In genomic region chr19:35549174-35549788, GRCh38 we compare ENCODE assay signal across 8 cellular contexts. TPM values are rescaled to one million over a fixed set of nuclear protein-coding genes. Genes with fewer than 3 reads are reported as not detected.
DNase-seq lines count a peak whose midpoint lies in the region; ATAC-seq, FAIRE-seq and TF ChIP-seq lines count a peak whose summit lies in the region.

No MANE protein-coding gene starts in this region.

- no peak overlapping the region for H3K4me3 ChIP-seq in sigmoid colon

- peak; percentile 79 for DNase-seq in ELR (ENCODE audit: low read depth)
- peak; percentile 67 for DNase-seq in LoVo (ENCODE audit: low spot score)
- DNase-seq in RWPE1 (ENCODE audit: low spot score): peak; percentile 53
- peak; percentile 34 for DNase-seq in activated T-helper 9 cell treated with anti-CD3 and anti-CD28 coated beads, Interleukin-2, amount 50 U/mL, for 16 hours (ENCODE audit: low read depth)
- peak; percentile 62 to 81 for DNase-seq in frontal cortex (ENCODE audit: low spot score in 2 of 2)
- DNase-seq in sigmoid colon: no peak

- POLR2A ChIA-PET in RWPE1 (lab: Yijun Ruan, JAX; ENCODE audit: low non-redundant PET): no interaction called here

- no peak for TF ChIP-seq POLR2A in sigmoid colon (IDR thresholded peaks at IDR 0.05)

- CTCF ChIA-PET in RWPE1 (lab: Yijun Ruan, JAX): interaction anchor here (0.5 to 3.1 kb wide), 7 partner anchors 8 to 632 kb away, joined by 3 to 16 read pairs (median 4); no protein-coding TSS in a partner anchor

- ATAC-seq in GM21576 (IDR thresholded peaks at IDR 0.05; ENCODE audit: unreplicated experiment): no peak
- no peak for ATAC-seq in HG03139 (IDR thresholded peaks at IDR 0.05; ENCODE audit: unreplicated experiment)

- peak; percentile 76 for TF ChIP-seq CTCF in RWPE1 (conservative IDR thresholded peaks at IDR 0.05; ENCODE audit: low read depth)
- peak; percentile 25 to 83 (median 66) for TF ChIP-seq CTCF in sigmoid colon (IDR thresholded peaks at IDR 0.05)

- no peak overlapping the region for H3K27ac ChIP-seq in RWPE1
- H3K27ac ChIP-seq in sigmoid colon: no peak overlapping the region

- H3K27me3 ChIP-seq in sigmoid colon: no peaks in the 10 kb centered on the region

- H3K9me3 ChIP-seq in sigmoid colon: no peaks in the 10 kb centered on the region

- TF ChIP-seq EP300 in sigmoid colon (IDR thresholded peaks at IDR 0.05): no peak

- intact Hi-C loops in sigmoid colon (cut with DNase I): loop anchor here (5.0 kb wide), 3 partner anchors 63 to 98 kb away; partner anchors contain the start of genes COX6B1, HAUS5 and RBM42

- H3K36me3 ChIP-seq in sigmoid colon: peaks cover 0 to 16% (median 0%) of the 10 kb centered on the region in 4 donors

- FAIRE-seq in frontal cortex (lab: Jason Lieb, UNC): no peak

- 19 to 23% methylated on average over 6 of the region's 6 CpGs for WGBS in sigmoid colon, 2 donors

- peaks cover 0 to 25% (median 24%) of the 10 kb centered on the region in 4 donors for H3K4me1 ChIP-seq in sigmoid colon

RNA-seq across cellular contexts. Expression of gene TMEM147, which starts 3.9 kb away (rescaled TPM):
- total RNA-seq in frontal cortex (50.1 TPM), sigmoid colon (10 to 100 TPM; 60.1 to 72.5 (median 69.3) TPM)
- polyA plus RNA-seq in sigmoid colon: 100 to 1,000 TPM in 1 of 3 donors, 10 to 100 TPM in 2; 24.5 to 123 (median 46.2) TPM

RNA-seq across cellular contexts. Expression of gene ATP4A, which starts 14.2 kb away (rescaled TPM):
- total RNA-seq in frontal cortex: not detected
- total RNA-seq in sigmoid colon: not detected
- under 1 TPM in 1 of 3 donors, not detected in 2; 0.10 TPM for polyA plus RNA-seq in sigmoid colon

RNA-seq across cellular contexts. Expression of gene GAPDHS, which starts 16.0 kb away (rescaled TPM):
- not detected for total RNA-seq in frontal cortex
- not detected for total RNA-seq in sigmoid colon
- polyA plus RNA-seq in sigmoid colon: not detected

RNA-seq across cellular contexts. Expression of gene SBSN, which starts 21.2 kb away (rescaled TPM):
- total RNA-seq in frontal cortex (not detected), sigmoid colon (not detected)
- polyA plus RNA-seq in sigmoid colon: 1 to 10 TPM in 1 of 3 donors, under 1 TPM in 1, not detected in 1; 0.17 to 1.2 TPM

RNA-seq across cellular contexts. Expression of gene DMKN, which starts 35.8 kb away (rescaled TPM):
- total RNA-seq in frontal cortex (under 0.01 TPM), sigmoid colon (10 to 100 TPM in 3 of 4 donors, 1 to 10 TPM in 1; 6.1 to 39.0 (median 24.4) TPM)
- polyA plus RNA-seq in sigmoid colon: 10 to 100 TPM in 1 of 3 donors, 1 to 10 TPM in 2; 5.5 to 20.6 (median 9.0) TPM
